8 cellular contexts compared by ENCODE assay signal in the genomic region with DNA sequence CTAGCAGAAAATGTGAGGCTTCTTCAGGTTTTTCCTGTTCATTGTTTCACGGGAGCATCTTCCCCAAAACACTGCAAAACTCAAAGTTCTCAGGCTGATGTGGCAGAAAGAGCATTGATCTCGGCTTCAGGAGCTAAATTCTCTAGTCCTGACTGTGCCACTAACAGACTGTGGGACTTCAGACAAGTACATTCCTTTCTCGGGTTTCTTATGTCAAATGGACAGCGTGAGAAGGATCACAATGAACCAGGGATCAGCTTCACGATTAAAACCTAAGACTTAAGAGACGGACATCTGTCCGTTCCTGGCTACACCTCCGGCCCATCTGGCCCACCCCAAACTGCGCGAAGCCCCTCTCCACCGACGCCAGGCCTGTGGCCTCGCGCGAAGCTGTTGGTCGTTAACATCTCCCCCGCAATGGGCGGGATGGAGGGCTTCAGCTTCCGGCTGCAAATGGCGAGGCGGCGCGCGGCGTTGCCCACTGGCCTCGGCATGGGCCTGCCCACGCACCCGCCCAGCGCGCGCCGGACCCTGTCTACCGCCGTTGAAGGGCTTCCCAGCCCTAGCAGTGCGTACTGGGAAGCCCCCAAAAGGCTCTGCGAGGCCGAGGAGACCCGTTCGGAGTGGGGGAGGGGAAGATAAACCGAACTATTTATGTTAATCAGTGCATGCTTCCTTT. TPM values are rescaled to one million over a fixed set of nuclear protein-coding genes. Genes with fewer than 3 reads are reported as not detected.
A peak's percentile ranks its signal among the peaks of the same experiment; 100 is the strongest.
DNase-seq lines count a peak whose midpoint lies in the region; ATAC-seq and TF ChIP-seq lines count a peak whose summit lies in the region.

No MANE protein-coding gene starts in this region.

- H3K4me1 ChIP-seq in effector memory CD4-positive, alpha-beta T cell (ENCODE audit: control insufficient read depth, insufficient read depth, low read length, poor library complexity, severe bottlenecking), result peaks cover 16% of the 10 kb centered on the region
- H3K4me1 ChIP-seq in muscle layer of colon (ENCODE audit: insufficient read depth, low read length), result peaks cover 22% of the 10 kb centered on the region

- H3K4me1 Mint-ChIP-seq in type B pancreatic cell (ENCODE audit: unreplicated experiment), result peaks cover 41% of the 10 kb centered on the region

- H3K4me3 Mint-ChIP-seq in type B pancreatic cell, result peak overlapping the region; percentile 94

- H3K9ac ChIP-seq in muscle layer of colon (ENCODE audit: low read length), result peak overlapping the region; percentile 92

- H3K27ac ChIP-seq in RWPE1 (peak overlapping the region; percentile 91), muscle layer of colon (ENCODE audit: low read depth, low read length) (peak overlapping the region; percentile 98)
- H3K27ac ChIP-seq in effector memory CD4-positive, alpha-beta T cell (ENCODE audit: insufficient read depth, low read length, poor library complexity, severe bottlenecking), result peak overlapping the region; percentile 97

- H3K36me3 ChIP-seq in effector memory CD4-positive, alpha-beta T cell (ENCODE audit: control insufficient read depth, insufficient read depth, low read length), result no peaks in the 10 kb centered on the region
- no peaks in the 10 kb centered on the region for H3K36me3 ChIP-seq in muscle layer of colon (ENCODE audit: insufficient read depth, low read length)

- H3K9me3 ChIP-seq in effector memory CD4-positive, alpha-beta T cell (ENCODE audit: control insufficient read depth, low read length), result no peaks in the 10 kb centered on the region
- no peaks in the 10 kb centered on the region for H3K9me3 ChIP-seq in muscle layer of colon (ENCODE audit: low read length)

- CTCF ChIA-PET in RWPE1 (lab: Yijun Ruan, JAX), result interaction anchor here (0.6 to 1.5 kb wide), 3 partner anchors 14 to 429 kb away, joined by 3 to 6 read pairs (median 3); a partner anchor contains a TSS

- H3K27me3 ChIP-seq in effector memory CD4-positive, alpha-beta T cell (replicated peaks; ENCODE audit: control insufficient read depth, insufficient read depth, low read length, poor library complexity, severe bottlenecking), result no peaks in the 10 kb centered on the region
- no peaks in the 10 kb centered on the region for H3K27me3 ChIP-seq in muscle layer of colon (ENCODE audit: control insufficient read depth in 1 of 2, insufficient read depth in 2 of 2, low read length in 2 of 2)

- peaks cover 5% of the 10 kb centered on the region for H3K36me3 Mint-ChIP-seq in type B pancreatic cell

- H3K4me3 ChIP-seq in effector memory CD4-positive, alpha-beta T cell (ENCODE audit: insufficient read depth, low read depth, low read length, poor library complexity, severe bottlenecking), result peak overlapping the region; percentile 64
- H3K4me3 ChIP-seq in muscle layer of colon (ENCODE audit: low read depth in 1 of 2, low read length in 2 of 2), result peak overlapping the region; percentile 75 to 88

- POLR2A ChIA-PET in RWPE1 (lab: Yijun Ruan, JAX; ENCODE audit: low non-redundant PET), result interaction anchor here (0.6 to 1.3 kb wide), 3 partner anchors 15 to 307 kb away, joined by 3 to 5 read pairs (median 4); no protein-coding TSS in a partner anchor

- DNase-seq in stimulated activated CD8-positive, alpha-beta memory T cell treated with anti-CD3 and anti-CD28 coated beads, Interleukin-12 subunit alpha, Interleukin-12 subunit beta, amount 100 ng/mL, for 24 hours (ENCODE audit: extremely low read depth), result peak; percentile 25
- no peak for DNase-seq in stimulated activated CD8-positive, alpha-beta memory T cell treated with anti-CD3 and anti-CD28 coated beads, Interleukin-4, amount 100 ng/mL, for 48 hours
- peak; percentile 48 for DNase-seq in RWPE1 (ENCODE audit: low spot score)
- DNase-seq in effector memory CD4-positive, alpha-beta T cell, result no peak
- DNase-seq in type B pancreatic cell (ENCODE audit: extremely low spot score, unreplicated experiment), result no peak
- no peak for DNase-seq in Ammon's horn (ENCODE audit: low spot score)

- TF ChIP-seq CTCF in RWPE1 (conservative IDR thresholded peaks at IDR 0.05; ENCODE audit: low read depth) (no peak), type B pancreatic cell (conservative IDR thresholded peaks at IDR 0.05) (no peak)

- H3K9me3 Mint-ChIP-seq in type B pancreatic cell, result no peaks in the 10 kb centered on the region

- peak; percentile 26 for ATAC-seq in HG03025 (IDR thresholded peaks at IDR 0.05; ENCODE audit: low FRiP score, unreplicated experiment)

- no peaks in the 10 kb centered on the region for H3K27me3 Mint-ChIP-seq in type B pancreatic cell

- H3K27ac Mint-ChIP-seq in type B pancreatic cell, result peak overlapping the region; percentile 99

RNA-seq across cellular contexts. Expression of a gene that starts 0.5 kb away (rescaled TPM):
- 28.7 and 44.2 TPM in 2 replicates for total RNA-seq in type B pancreatic cell (ENCODE audit: low replicate concordance)

RNA-seq across cellular contexts. Expression of a gene that starts 55.4 kb away (rescaled TPM):
- total RNA-seq in type B pancreatic cell (ENCODE audit: low replicate concordance), result 53.2 and 57.5 TPM in 2 replicates

Comparison
In these comparisons a context has a peak if more than half of its experiments do, and no peak if none do; other contexts are left out.
1. DNase-seq: peak in stimulated activated CD8-positive, alpha-beta memory T cell treated with anti-CD3 and anti-CD28 coated beads, Interleukin-12 subunit alpha, Interleukin-12 subunit beta, amount 100 ng/mL, for 24 hours (single experiment) and RWPE1 (single experiment); none in stimulated activated CD8-positive, alpha-beta memory T cell treated with anti-CD3 and anti-CD28 coated beads, Interleukin-4, amount 100 ng/mL, for 48 hours (single experiment), effector memory CD4-positive, alpha-beta T cell (0 of 3), type B pancreatic cell (single experiment) and Ammon's horn (single experiment).
2. Peak in every context shown above with its lines, with median percentiles within 50 percentile points of each other: H3K27ac ChIP-seq.